ENCODE assay signal across 8 cellular contexts in genomic region chr7:21941570-21942224, GRCh38. TPM values are rescaled to one million over a fixed set of nuclear protein-coding genes. Genes with fewer than 3 reads are reported as not detected.
DNase-seq lines count a peak whose midpoint lies in the region; ATAC-seq and TF ChIP-seq lines count a peak whose summit lies in the region.

No MANE protein-coding gene starts in this region.

- TF ChIP-seq CTCF in GM23338 (conservative IDR thresholded peaks at IDR 0.05; ENCODE audit: low read depth in 2 of 2) (no peak), PC-9 (conservative IDR thresholded peaks at IDR 0.05) (no peak), uterus (IDR thresholded peaks at IDR 0.05) (no peak), MM.1S (IDR thresholded peaks at IDR 0.05; ENCODE audit: low read length) (no peak)

- H3K27me3 ChIP-seq in GM23338 (ENCODE audit: insufficient read depth) (no peaks in the 10 kb centered on the region), PC-9 (ENCODE audit: insufficient read depth, low read depth) (no peaks in the 10 kb centered on the region), uterus (no peaks in the 10 kb centered on the region), MM.1S (replicated peaks; ENCODE audit: insufficient read depth, low read length) (no peaks in the 10 kb centered on the region)

- no peaks in the 10 kb centered on the region for H3K9me3 Mint-ChIP-seq in GM23338

- H3K4me1 ChIP-seq in GM23338 (ENCODE audit: insufficient read depth) (peaks cover 59% of the 10 kb centered on the region), PC-9 (replicated peaks; ENCODE audit: insufficient read depth) (peaks cover 43% of the 10 kb centered on the region), uterus (no peaks in the 10 kb centered on the region), MM.1S (ENCODE audit: low read length) (peaks cover 11% of the 10 kb centered on the region; the same call in 1 of the 2 replicates)

- H3K4me3 ChIP-seq in GM23338 (0 out of 2 replicates have a peak overlapping the region, but pooled peaks have one; percentile 71), PC-9 (no peak overlapping the region), uterus (no peak overlapping the region), MM.1S (ENCODE audit: low read length) (no peak overlapping the region)

- ATAC-seq in GM23338 (no peak), HG03175 (IDR thresholded peaks at IDR 0.05; ENCODE audit: unreplicated experiment) (no peak)

- POLR2A ChIA-PET in PC-9 (lab: Charles Lee; ENCODE audit: unreplicated experiment) = no interaction called here

- H3K9ac ChIP-seq in MM.1S (ENCODE audit: low read length) = no peak overlapping the region

- H3K27ac ChIP-seq in GM23338 (ENCODE audit: low read depth) (no peak overlapping the region; the same call in 1 of the 2 replicates), PC-9 (no peak overlapping the region), uterus (no peak overlapping the region), MM.1S (ENCODE audit: low read length) (no peak overlapping the region)

- CTCF ChIA-PET in PC-9 (lab: Charles Lee) = no interaction called here

- no peaks in the 10 kb centered on the region for H3F3A ChIP-seq in GM23338 (replicated peaks; ENCODE audit: low read depth)
- peaks cover 24% of the 10 kb centered on the region for H3F3A ChIP-seq in PC-9 (ENCODE audit: insufficient read depth, low read depth)
- H3F3A ChIP-seq in MM.1S (ENCODE audit: insufficient read depth, low read length) = peaks cover 11% of the 10 kb centered on the region

- H3K79me2 ChIP-seq in GM23338 (replicated peaks; ENCODE audit: insufficient read depth) = peaks cover 84% of the 10 kb centered on the region
- H3K79me2 ChIP-seq in PC-9 (ENCODE audit: low read depth) = peaks cover 84% of the 10 kb centered on the region
- H3K79me2 ChIP-seq in MM.1S (ENCODE audit: low read length) = peaks cover 78% of the 10 kb centered on the region

- TF ChIP-seq POLR2A in uterus (IDR thresholded peaks at IDR 0.05) = no peak

- intact Hi-C loops in PC-9 (cut with micrococcal nuclease; ENCODE audit: unreplicated experiment) = loop anchor here (10.0 kb wide), 1 partner anchor 1653 kb away; the partner anchor contains the start of gene CCDC126
- intact Hi-C loops in uterus (cut with DNase I; ENCODE audit: low total_unique reads) = no loop called here

- H3K4me2 ChIP-seq in GM23338 (peak overlapping the region; percentile 82; the same call in 1 of the 2 replicates), PC-9 (peak overlapping the region; percentile 91), MM.1S (ENCODE audit: low read depth, low read length) (no peak overlapping the region)

- BruUV-seq in PC-9 (replicated peaks; lab: Mats Ljungman, UMichigan) = no TSS peak

- H3K9me3 ChIP-seq in PC-9 (ENCODE audit: insufficient read depth, low read depth) (no peaks in the 10 kb centered on the region), uterus (no peaks in the 10 kb centered on the region), MM.1S (replicated peaks; ENCODE audit: insufficient read depth, low read length) (no peaks in the 10 kb centered on the region)

- no peak overlapping the region for H3K27ac Mint-ChIP-seq in GM23338

- H3K36me3 ChIP-seq in GM23338 (ENCODE audit: insufficient read depth) = no peaks in the 10 kb centered on the region; the same call in 1 of the 2 replicates
- H3K36me3 ChIP-seq in PC-9 (ENCODE audit: low read depth) = peaks cover 24% of the 10 kb centered on the region
- H3K36me3 ChIP-seq in uterus = no peaks in the 10 kb centered on the region
- H3K36me3 ChIP-seq in MM.1S (replicated peaks; ENCODE audit: insufficient read depth, low read length) = peaks cover 7% of the 10 kb centered on the region; the same call in 1 of the 2 replicates

- DNase-seq in Daoy (ENCODE audit: low read depth) = peak; percentile 78
- no peak for DNase-seq in GM23338 (ENCODE audit: low spot score)
- peak in 1 of 2 experiments; percentile 74 for DNase-seq in PC-9
- peak; percentile 44 for DNase-seq in iris pigment epithelial cell (ENCODE audit: low read depth)
- DNase-seq in NCI-H128 (lab: John Stamatoyannopoulos, UW; ENCODE audit: unreplicated experiment) = no peak
- no peak for DNase-seq in uterus
- DNase-seq in MM.1S = no peak

- H2AFZ ChIP-seq in GM23338 (no peak overlapping the region), PC-9 (no peak overlapping the region), MM.1S (ENCODE audit: low read length) (no peak overlapping the region)

- H3K4me1 Mint-ChIP-seq in GM23338 = peaks cover 58% of the 10 kb centered on the region

- peaks cover 4% of the 10 kb centered on the region for H3K27me3 Mint-ChIP-seq in GM23338 (ENCODE audit: insufficient read depth, low read depth, poor library complexity)

- H3K4me3 Mint-ChIP-seq in GM23338 = peak overlapping the region; percentile 14; the same call in 2 of the 3 replicates

- H4K20me1 ChIP-seq in GM23338 (replicated peaks; ENCODE audit: insufficient read depth) = peaks cover 52% of the 10 kb centered on the region
- peaks cover 35% of the 10 kb centered on the region for H4K20me1 ChIP-seq in PC-9 (ENCODE audit: insufficient read depth)
- H4K20me1 ChIP-seq in MM.1S (ENCODE audit: insufficient read depth, low read length) = 0 out of 2 replicates have a peak, but pooled peaks cover 4% of the 10 kb centered on the region

- H3K9me2 ChIP-seq in GM23338 (ENCODE audit: insufficient read depth) = no peaks in the 10 kb centered on the region; the same call in 1 of the 2 replicates
- H3K9me2 ChIP-seq in PC-9 (ENCODE audit: insufficient read depth) = no peaks in the 10 kb centered on the region
- H3K9me2 ChIP-seq in MM.1S (replicated peaks; ENCODE audit: insufficient read depth, low read length) = no peaks in the 10 kb centered on the region

- H3K36me3 Mint-ChIP-seq in GM23338 (ENCODE audit: low read depth) = peaks cover 37% of the 10 kb centered on the region

TF ChIP-seq in GM23338, 12 proteins besides CTCF, POLR2A, EP300 and RAD21:
- TF ChIP-seq EZH2 (IDR thresholded peaks at IDR 0.05; ENCODE audit: low read depth, unreplicated experiment) (no peak), JUNB (IDR thresholded peaks at IDR 0.05; ENCODE audit: unreplicated experiment) (no peak)

RNA-seq across cellular contexts. Expression of gene CDCA7L, which starts 4.0 kb away (rescaled TPM):
- 102 and 166 TPM in 2 replicates for total RNA-seq in Daoy (2014; rRNA removed; shearing (Covaris generic))
- total RNA-seq in GM23338 (2014; rRNA removed; shearing (Covaris generic)) = 174 and 202 TPM in 2 replicates
- 187 and 194 TPM in 2 replicates for polyA plus RNA-seq in GM23338 (2016; fragmentation: Nextera tagmentation; extraction: Ambion mirVana)
- total RNA-seq in PC-9 (2021) (243 and 252 TPM in 2 replicates), uterus (10 to 100 TPM; 12.6 to 61.7 (median 18.5) TPM)

Comparison
In these comparisons a context has a peak if more than half of its experiments do, and no peak if none do; other contexts are left out.
1. DNase-seq: peak in Daoy (single experiment) and iris pigment epithelial cell (single experiment); none in GM23338 (single experiment), NCI-H128 (single experiment), uterus (0 of 2) and MM.1S (single experiment).